Comparison of ENCODE assay signal across 10 cellular contexts in genomic region chr3:123979525-123980481, GRCh38. TPM values are rescaled to one million over a fixed set of nuclear protein-coding genes. Genes with fewer than 3 reads are reported as not detected.
DNase-seq lines count a peak whose midpoint lies in the region; ATAC-seq and TF ChIP-seq lines count a peak whose summit lies in the region.
"Not testable (repeated sequence)": the region's sequence is repeated elsewhere in the genome, so short reads cannot be mapped to it uniquely, and the experiment has no call there.
"Had no signal": no experiment of that assay in that cellular context is flagged by ENCODE, and none has a peak within 500 bp of the region (broad histone marks: within the 10 kb centered on the region; RNA-seq: fewer than 3 reads in every experiment).

No MANE protein-coding gene starts in this region.

- in situ Hi-C loops in gastrocnemius medialis (cut with MboI; ENCODE audit: low sequenced_read_pairs in 4 of 4) = not testable (repeated sequence)

- H3K27ac ChIP-seq in liver (ENCODE audit: low read depth in 1 of 2, low read length in 2 of 2); gastrocnemius medialis: not testable (repeated sequence)

- not testable (repeated sequence) for H3K9ac ChIP-seq in liver (ENCODE audit: low read depth in 1 of 2, low read length in 2 of 2)

- not testable (repeated sequence) for H3K9me3 Mint-ChIP-seq in activated naive CD8-positive, alpha-beta T cell (ENCODE audit: low read depth)

- not testable (repeated sequence) for H3K36me3 Mint-ChIP-seq in activated naive CD8-positive, alpha-beta T cell

- TF ChIP-seq POLR2A in NB4 (IDR thresholded peaks at IDR 0.05; ENCODE audit: extremely low read depth, insufficient read length); gastrocnemius medialis (IDR thresholded peaks at IDR 0.05): not testable (repeated sequence)

- not testable (repeated sequence) for H3K36me3 ChIP-seq in liver (ENCODE audit: control insufficient read depth in 4 of 4, insufficient read depth in 3 of 4, low read depth in 1 of 4, low read length in 3 of 4); gastrocnemius medialis

- H3K4me1 ChIP-seq in liver (ENCODE audit: control insufficient read depth in 4 of 4, insufficient read depth in 4 of 4, low read length in 3 of 4); gastrocnemius medialis: not testable (repeated sequence)

- DNase-seq in AG08395 (ENCODE audit: low spot score) (peak; percentile 47), RPMI7951 (ENCODE audit: low read depth) (peak; percentile 67), fibroblast of gingiva (ENCODE audit: low read depth) (peak; percentile 21), gastrocnemius medialis (peak in 1 of 2 donors; percentile 11)
- not testable (repeated sequence) for DNase-seq in NB4 (ENCODE audit: low read depth)

- ATAC-seq in gastrocnemius medialis = peak; percentile 89 to 90

- not testable (repeated sequence) for H3K27ac Mint-ChIP-seq in activated naive CD8-positive, alpha-beta T cell

- H3K4me3 Mint-ChIP-seq in activated naive CD8-positive, alpha-beta T cell = peak overlapping the region; percentile 6

- 12% methylated on average over 27 of the region's 29 CpGs for WGBS in liver

- intact Hi-C loops in gastrocnemius medialis (cut with DNase I; ENCODE audit: low total_unique reads) = loop anchor here (10.0 kb wide), 1 partner anchor 325 kb away; no protein-coding TSS in a partner anchor

- peak; percentile 78 to 81 for TF ChIP-seq RAD21 in liver (IDR thresholded peaks at IDR 0.05)

- not testable (repeated sequence) for H3K4me3 ChIP-seq in NB4 (ENCODE audit: low read depth, low read length)
- H3K4me3 ChIP-seq in liver (ENCODE audit: low read depth in 1 of 3, low read length in 3 of 3) (peak overlapping the region in 2 of 3 donors; percentile 4 to 47), gastrocnemius medialis (peak overlapping the region in 3 of 4 donors; percentile 9 to 46 (median 36))

- TF ChIP-seq CTCF in GM12873 (IDR thresholded peaks at IDR 0.05; ENCODE audit: insufficient read depth, low read depth, low read length, missing control alignments) (peak; percentile 65), NB4 (IDR thresholded peaks at IDR 0.05; ENCODE audit: low read depth, low read length) (peak; percentile 39), liver (IDR thresholded peaks at IDR 0.05; ENCODE audit: low read depth, low read length, missing input control) (peak; percentile 43), gastrocnemius medialis (IDR thresholded peaks at IDR 0.05 in 4 of 5, conservative IDR thresholded peaks at IDR 0.05 in 1 of 5) (peak; percentile 8 to 78 (median 53))

- H3K27me3 ChIP-seq in liver (ENCODE audit: control insufficient read depth in 4 of 4, insufficient read depth in 4 of 4, low read length in 3 of 4) = not testable (repeated sequence)
- H3K27me3 ChIP-seq in gastrocnemius medialis = peaks cover 0 to 13% (median 12%) of the 10 kb centered on the region in 3 donors

- H3K9me3 ChIP-seq in liver (ENCODE audit: control insufficient read depth in 4 of 4, low read length in 3 of 4); gastrocnemius medialis: not testable (repeated sequence)

- peaks cover 17% of the 10 kb centered on the region for H3K27me3 Mint-ChIP-seq in activated naive CD8-positive, alpha-beta T cell

- H3K4me1 Mint-ChIP-seq in activated naive CD8-positive, alpha-beta T cell (ENCODE audit: low read depth) = not testable (repeated sequence)

RNA-seq across cellular contexts. Expression of gene ROPN1, which starts 12.1 kb away (rescaled TPM):
- total RNA-seq in RPMI7951 (2014; rRNA removed; shearing (Covaris generic)) = 1.3 TPM in 1 of 2 replicates, not detected in the other
- not detected for total RNA-seq in liver
- not detected for polyA plus RNA-seq in liver
- total RNA-seq in gastrocnemius medialis = not detected
- total RNA-seq: frontal cortex, urinary bladder had no signal
- polyA plus RNA-seq: urinary bladder had no signal

RNA-seq across cellular contexts. Expression of gene CCDC14, which starts 18.8 kb away (rescaled TPM):
- 49.3 and 58.5 TPM in 2 replicates for total RNA-seq in RPMI7951 (2014; rRNA removed; shearing (Covaris generic))
- total RNA-seq in liver (10 to 100 TPM; 22.5 to 32.5 TPM), gastrocnemius medialis (10 to 100 TPM in 1 of 4 donors, 1 to 10 TPM in 3; 3.9 to 16.7 (median 6.4) TPM)
- 1 to 10 TPM; 3.7 to 6.8 TPM for polyA plus RNA-seq in liver

RNA-seq across cellular contexts. Expression of gene KALRN, which starts 53.4 kb away (rescaled TPM):
- 0.88 and 1.4 TPM in 2 replicates for total RNA-seq in RPMI7951 (2014; rRNA removed; shearing (Covaris generic))
- total RNA-seq in liver (10 to 100 TPM; 15.7 to 37.6 TPM), gastrocnemius medialis (10 to 100 TPM; 25.4 to 47.0 (median 30.7) TPM)
- 1 to 10 TPM; 7.6 to 8.2 TPM for polyA plus RNA-seq in liver
